Comparison of ENCODE assay signal across 8 cellular contexts in the genomic region with DNA sequence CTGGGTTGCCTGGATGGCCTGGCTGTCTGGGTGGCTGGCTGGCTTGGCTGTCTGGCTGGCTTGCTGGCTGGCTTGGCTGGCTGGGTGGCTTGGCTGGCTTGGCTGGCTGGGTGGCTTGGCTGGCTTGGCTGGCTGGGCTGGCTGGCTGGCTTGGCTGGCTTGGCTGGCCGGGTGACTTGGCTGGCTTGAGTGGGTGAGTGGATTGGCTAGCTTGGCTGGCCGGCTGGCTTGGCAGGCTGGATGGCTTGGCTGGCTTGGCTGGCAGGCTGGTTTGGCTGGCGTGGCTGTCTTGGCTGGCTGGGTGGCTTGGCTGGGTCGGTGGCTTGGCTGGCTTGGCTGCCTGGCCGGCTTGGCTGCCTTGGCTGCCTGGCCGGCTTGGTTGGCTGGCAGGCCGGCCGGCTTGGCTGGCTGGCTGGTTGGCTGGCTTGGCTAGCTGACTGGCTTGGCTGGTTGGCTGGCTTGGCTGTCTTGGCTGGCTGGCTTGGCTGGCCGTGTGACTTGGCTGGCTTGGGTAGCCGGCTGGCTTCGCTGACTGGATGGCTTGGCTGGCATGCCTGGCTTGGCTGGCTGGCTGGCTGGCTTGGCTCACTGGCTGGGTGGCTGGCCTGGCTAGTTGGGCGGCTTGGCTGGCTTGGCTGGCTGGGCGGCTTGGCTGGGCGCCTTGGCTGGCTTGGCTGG.
DNase-seq lines count a peak whose midpoint lies in the region; TF ChIP-seq lines count a peak whose summit lies in the region.
"Not testable (repeated sequence)": the region's sequence is repeated elsewhere in the genome, so short reads cannot be mapped to it uniquely, and the experiment has no call there.

No MANE protein-coding gene starts in this region.

- not testable (repeated sequence) for H3K4me3 ChIP-seq in BE2C (ENCODE audit: low read depth, low read length); colonic mucosa; hepatocyte

- WGBS in hepatocyte (ENCODE audit: low lambda C conversion rate, missing lambda C conversion rate) = 91% methylated on average over 14 of the region's 14 CpGs

- H3K9me2 ChIP-seq in hepatocyte (replicated peaks; ENCODE audit: insufficient read depth) = not testable (repeated sequence)

- not testable (repeated sequence) for H3K4me1 ChIP-seq in BE2C; colonic mucosa; hepatocyte (ENCODE audit: insufficient read depth)

- H3K4me2 ChIP-seq in hepatocyte = not testable (repeated sequence)

- not testable (repeated sequence) for H3K36me3 ChIP-seq in BE2C; colonic mucosa; hepatocyte (replicated peaks; ENCODE audit: insufficient read depth, low read depth)

- H3K27me3 ChIP-seq in BE2C, colonic mucosa, hepatocyte: not testable (repeated sequence)

- not testable (repeated sequence) for H3K4me3 Mint-ChIP-seq in HFFc6; osteocyte (ENCODE audit: unreplicated experiment)

- intact Hi-C loops in colonic mucosa (cut with DNase I) = not testable (repeated sequence)

- H3K27ac Mint-ChIP-seq in HFFc6; osteocyte (ENCODE audit: unreplicated experiment): not testable (repeated sequence)

- H3K9me3 ChIP-seq in BE2C; colonic mucosa; hepatocyte (ENCODE audit: low read depth): not testable (repeated sequence)

- not testable (repeated sequence) for H3K79me2 ChIP-seq in hepatocyte

- DNase-seq in BE2C (peak; percentile 68), HFFc6 (peak; percentile 30), colonic mucosa (peak; percentile 60), hepatocyte (ENCODE audit: low spot score) (peak; percentile 66), osteocyte (ENCODE audit: extremely low spot score, unreplicated experiment) (peak; percentile 99)
- peak; percentile 45 for DNase-seq in activated CD4-positive, CD25-positive, alpha-beta regulatory T cell treated with anti-CD3 and anti-CD28 coated beads, Interleukin-2, amount 50 U/mL, for 72 hours
- DNase-seq in activated T-helper 1 cell treated with anti-CD3 and anti-CD28 coated beads, Interleukin-2, amount 50 U/mL, for 16 hours (ENCODE audit: low read depth in 1 of 2, low spot score in 1 of 2) = peak; percentile 40 to 56
- peak; percentile 4 for DNase-seq in stimulated activated CD8-positive, alpha-beta memory T cell treated with anti-CD3 and anti-CD28 coated beads, Interleukin-12 subunit alpha, Interleukin-12 subunit beta, amount 100 ng/mL, for 1 hour (ENCODE audit: low read depth)

- H3K4me1 Mint-ChIP-seq in HFFc6 (ENCODE audit: low read depth); osteocyte (ENCODE audit: unreplicated experiment): not testable (repeated sequence)

- H3K27ac ChIP-seq in colonic mucosa, hepatocyte: not testable (repeated sequence)

- not testable (repeated sequence) for H3K27me3 Mint-ChIP-seq in HFFc6 (ENCODE audit: insufficient read depth); osteocyte (ENCODE audit: unreplicated experiment)

- H3K9ac ChIP-seq in colonic mucosa (ENCODE audit: low read depth in 2 of 2, low read length in 2 of 2) = not testable (repeated sequence)

- H3K36me3 Mint-ChIP-seq in HFFc6 (ENCODE audit: low read depth); osteocyte (ENCODE audit: unreplicated experiment): not testable (repeated sequence)

- not testable (repeated sequence) for TF ChIP-seq CTCF in BE2C (IDR thresholded peaks at IDR 0.05; ENCODE audit: low read depth, low read length); HFFc6 (IDR thresholded peaks at IDR 0.05); colonic mucosa (IDR thresholded peaks at IDR 0.05); hepatocyte (IDR thresholded peaks at IDR 0.05; ENCODE audit: poor library complexity); osteocyte (IDR thresholded peaks at IDR 0.05)

- not testable (repeated sequence) for H4K20me1 ChIP-seq in hepatocyte (ENCODE audit: insufficient read depth, poor library complexity, severe bottlenecking)

- H2AFZ ChIP-seq in hepatocyte = not testable (repeated sequence)

- peaks cover 12% of the 10 kb centered on the region; the same call in 1 of the 2 replicates for H3K9me3 Mint-ChIP-seq in HFFc6
- H3K9me3 Mint-ChIP-seq in osteocyte (ENCODE audit: unreplicated experiment) = not testable (repeated sequence)

Comparison
In these comparisons a context has a peak if more than half of its experiments do, and no peak if none do; other contexts are left out.
1. DNase-seq: peak in every context shown above with its lines; median percentile 99 in osteocyte; 68 in BE2C; 66 in hepatocyte; 60 in colonic mucosa; 48 in activated T-helper 1 cell treated with anti-CD3 and anti-CD28 coated beads, Interleukin-2, amount 50 U/mL, for 16 hours; 45 in activated CD4-positive, CD25-positive, alpha-beta regulatory T cell treated with anti-CD3 and anti-CD28 coated beads, Interleukin-2, amount 50 U/mL, for 72 hours; 30 in HFFc6; 4 in stimulated activated CD8-positive, alpha-beta memory T cell treated with anti-CD3 and anti-CD28 coated beads, Interleukin-12 subunit alpha, Interleukin-12 subunit beta, amount 100 ng/mL, for 1 hour.